Comparison of ENCODE assay signal across 28 cellular contexts in genomic region chr1:168556647-168557046, GRCh38. TPM values are rescaled to one million over a fixed set of nuclear protein-coding genes. Genes with fewer than 3 reads are reported as not detected.
"Had no signal": no experiment of that assay in that cellular context is flagged by ENCODE, and none has a peak within 500 bp of the region (broad histone marks: within the 10 kb centered on the region; RNA-seq: fewer than 3 reads in every experiment).

No MANE protein-coding gene starts in this region.

- H3K4me1 ChIP-seq: esophagus squamous epithelium, psoas muscle had no signal

- H3K27ac Mint-ChIP-seq: activated CD4-positive, alpha-beta T cell treated with anti-CD3 and anti-CD28 coated beads, Interleukin-2, amount 10 ng/mL, durations not matched to agents 7 days and 5 days; activated T-cell treated with anti-CD3 and anti-CD28 coated beads, Interleukin-2, amount 50 U/mL, for 24 hours; activated T-helper 17 cell treated with anti-CD3 and anti-CD28 coated beads, Interleukin-2, amount 50 U/mL, for 72 hours; endodermal cell; nephron had no signal

- H3K27me3 ChIP-seq: gastroesophageal sphincter, neutrophil, ovary, transverse colon had no signal

- H3K4me3 ChIP-seq: esophagus squamous epithelium, gastroesophageal sphincter, ovary, psoas muscle, skin epidermis, transverse colon had no signal

- H3K27ac ChIP-seq: esophagus squamous epithelium, gastroesophageal sphincter, neutrophil, ovary, psoas muscle, transverse colon, WERI-Rb-1 had no signal

- H3K9me3 Mint-ChIP-seq: activated T-cell treated with anti-CD3 and anti-CD28 coated beads, Interleukin-2, amount 50 U/mL, for 24 hours; activated T-helper 17 cell treated with anti-CD3 and anti-CD28 coated beads, Interleukin-2, amount 50 U/mL, for 72 hours; endodermal cell; nephron had no signal

- FAIRE-seq: islet of Langerhans, TTC549, urothelium cell line had no signal

- ATAC-seq: activated T-helper 17 cell treated with anti-CD3 and anti-CD28 coated beads, Interleukin-2, amount 50 U/mL, for 72 hours; gastroesophageal sphincter; left ventricle myocardium superior; psoas muscle; right cardiac atrium had no signal

- DNase-seq: activated CD4-positive, alpha-beta T cell treated with anti-CD3 and anti-CD28 coated beads, Interleukin-2, amount 10 ng/mL, durations not matched to agents 7 days and 5 days; activated CD4-positive, CD25-positive, alpha-beta regulatory T cell treated with anti-CD3 and anti-CD28 coated beads, Interleukin-2, amount 50 U/mL, for 72 hours; activated CD8-positive, alpha-beta memory T cell treated with anti-CD3 and anti-CD28 coated beads for 24 hours; activated CD8-positive, alpha-beta memory T cell treated with anti-CD3 and anti-CD28 coated beads, Interleukin-2, amount 50 U/mL, for 4 hours; activated T-cell treated with anti-CD3 and anti-CD28 coated beads, Interleukin-2, amount 50 U/mL, for 24 hours; cortex of kidney; endodermal cell; esophagus squamous epithelium; head of caudate nucleus; left ventricle myocardium superior; ovary; psoas muscle; right cardiac atrium; stimulated activated CD4-positive, alpha-beta T cell treated with anti-CD3 and anti-CD28 coated beads, Interleukin-1b, Interleukin-23, amount 100 ng/mL, for 48 hours; transverse colon; WERI-Rb-1 had no signal

- H3K27me3 Mint-ChIP-seq: activated naive CD8-positive, alpha-beta T cell had no signal

- H3K4me3 Mint-ChIP-seq: activated CD4-positive, alpha-beta T cell treated with anti-CD3 and anti-CD28 coated beads, Interleukin-2, amount 10 ng/mL, durations not matched to agents 7 days and 5 days; activated naive CD8-positive, alpha-beta T cell; activated T-cell treated with anti-CD3 and anti-CD28 coated beads, Interleukin-2, amount 50 U/mL, for 24 hours; activated T-helper 17 cell treated with anti-CD3 and anti-CD28 coated beads, Interleukin-2, amount 50 U/mL, for 72 hours; endodermal cell; nephron had no signal

- H3K4me1 Mint-ChIP-seq: nephron had no signal

- H3K36me3 ChIP-seq: esophagus squamous epithelium, gastroesophageal sphincter, neutrophil, ovary, transverse colon, WERI-Rb-1 had no signal

- H3K9me3 ChIP-seq: esophagus squamous epithelium, gastroesophageal sphincter, neutrophil, ovary, psoas muscle, transverse colon had no signal

- H3K36me3 Mint-ChIP-seq: activated naive CD8-positive, alpha-beta T cell had no signal

RNA-seq across cellular contexts. Expression of gene XCL2, which starts 12.8 kb away (rescaled TPM):
- total RNA-seq: activated CD4-positive, alpha-beta T cell treated with anti-CD3 and anti-CD28 coated beads, Interleukin-2, amount 10 ng/mL, durations not matched to agents 7 days and 5 days; activated T-helper 17 cell treated with anti-CD3 and anti-CD28 coated beads, Interleukin-2, amount 50 U/mL, for 72 hours; cerebellum; endodermal cell; left ventricle myocardium superior; myocyte; psoas muscle; temporal lobe had no signal
- polyA plus RNA-seq: psoas muscle, right cardiac atrium had no signal

RNA-seq across cellular contexts. Expression of gene XCL1, which starts 19.8 kb away (rescaled TPM):
- total RNA-seq: cerebellum, myocyte, temporal lobe had no signal
